ENCODE assay signal across 10 cellular contexts in the genomic region with DNA sequence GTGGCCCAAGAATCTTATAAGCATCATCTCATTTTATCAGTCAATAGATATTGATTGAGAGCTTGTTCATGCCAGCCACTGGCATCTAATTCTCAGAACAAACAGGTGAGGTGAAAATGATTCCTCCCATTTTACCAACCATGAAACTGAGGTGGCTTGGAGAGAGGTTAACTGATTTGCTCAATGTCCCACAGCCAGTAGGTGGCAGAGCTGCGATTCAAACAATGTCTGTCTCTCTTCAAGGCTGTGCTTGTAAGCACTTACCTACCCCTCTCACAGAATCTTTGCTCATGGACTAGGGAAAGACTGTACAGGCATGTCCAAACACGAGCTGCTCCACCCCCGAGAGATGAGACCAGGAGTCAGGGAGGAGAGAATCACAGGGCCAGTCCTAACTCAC. TPM values are rescaled to one million over a fixed set of nuclear protein-coding genes. Genes with fewer than 3 reads are reported as not detected.
A peak's percentile ranks its signal among the peaks of the same experiment; 100 is the strongest.
DNase-seq lines count a peak whose midpoint lies in the region; ATAC-seq and TF ChIP-seq lines count a peak whose summit lies in the region.
"Had no signal": no experiment of that assay in that cellular context is flagged by ENCODE, and none has a peak within 500 bp of the region (broad histone marks: within the 10 kb centered on the region; RNA-seq: fewer than 3 reads in every experiment).

No MANE protein-coding gene starts in this region.

- H4K5ac ChIP-seq in IMR-90 (ENCODE audit: low read depth, low read length), result no peak overlapping the region
- H4K5ac ChIP-seq in mesendoderm (ENCODE audit: low read length), result no peak overlapping the region

- POLR2A ChIA-PET in IMR-90 (lab: Charles Lee; ENCODE audit: unreplicated experiment), result no interaction called here
- POLR2A ChIA-PET in activated CD8-positive, alpha-beta T cell treated with anti-CD3 and anti-CD28 coated beads for 36 hours (lab: Charles Lee), result interaction anchor here (2.6 kb wide), 1 partner anchor 54 kb away, joined by 7 read pairs; no protein-coding TSS in a partner anchor

- H3K4me1 ChIP-seq in IMR-90 (ENCODE audit: control insufficient read depth, insufficient read depth, low read length) (no peaks in the 10 kb centered on the region), mesendoderm (ENCODE audit: control insufficient read depth, low read depth, low read length) (no peaks in the 10 kb centered on the region), gastroesophageal sphincter (no peaks in the 10 kb centered on the region)

- dilution Hi-C loops in IMR-90 (cut with HindIII; ENCODE audit: low sequenced_read_pairs, unreplicated experiment), result no loop called here

- H4K8ac ChIP-seq in IMR-90 (ENCODE audit: low read depth in 2 of 2, low read length in 2 of 2) (no peak overlapping the region), mesendoderm (ENCODE audit: low read depth, low read length) (no peak overlapping the region)

- no peak for ATAC-seq in activated CD8-positive, alpha-beta memory T cell treated with anti-CD3 and anti-CD28 coated beads, Interleukin-2, amount 10 ng/mL, durations not matched to agents 7 days and 5 days
- ATAC-seq in IMR-90 (ENCODE audit: low read depth) (no peak), GM19351 (IDR thresholded peaks at IDR 0.05; ENCODE audit: unreplicated experiment) (no peak), gastroesophageal sphincter (no peak)
- no peak for ATAC-seq in activated CD8-positive, alpha-beta T cell treated with anti-CD3 and anti-CD28 coated beads for 36 hours

- TF ChIP-seq EP300 in gastroesophageal sphincter (IDR thresholded peaks at IDR 0.05), result no peak

- H2AFZ ChIP-seq in IMR-90 (replicated peaks; ENCODE audit: low read length, poor library complexity), result no peak overlapping the region

- H3K18ac ChIP-seq in IMR-90 (ENCODE audit: low read depth, low read length) (no peak overlapping the region), mesendoderm (ENCODE audit: low read length) (no peak overlapping the region)

- no peak overlapping the region for H3K4me3 ChIP-seq in IMR-90 (ENCODE audit: insufficient read depth, low read depth, low read length)
- no peak overlapping the region for H3K4me3 ChIP-seq in mesendoderm (ENCODE audit: low read length)
- no peak overlapping the region for H3K4me3 ChIP-seq in gastroesophageal sphincter

- H3K9ac ChIP-seq in IMR-90 (ENCODE audit: low read depth, low read length), result no peak overlapping the region
- no peak overlapping the region for H3K9ac ChIP-seq in mesendoderm (ENCODE audit: low read length)

- no peaks in the 10 kb centered on the region for H3K9me1 ChIP-seq in IMR-90 (ENCODE audit: insufficient read depth, low read length)

- TF ChIP-seq RAD21 in IMR-90 (IDR thresholded peaks at IDR 0.05; ENCODE audit: low read length), result no peak

- H3K79me2 ChIP-seq in mesendoderm (ENCODE audit: control insufficient read depth, insufficient read depth, low read length), result no peaks in the 10 kb centered on the region

- peaks cover 6% of the 10 kb centered on the region for H3K27me3 ChIP-seq in IMR-90 (ENCODE audit: control insufficient read depth, insufficient read depth, low read length)
- no peaks in the 10 kb centered on the region for H3K27me3 ChIP-seq in mesendoderm (ENCODE audit: insufficient read depth, low read length, poor library complexity)
- H3K27me3 ChIP-seq in gastroesophageal sphincter, result peaks cover 57% of the 10 kb centered on the region

- H2BK5ac ChIP-seq in IMR-90 (ENCODE audit: low read depth, low read length, poor library complexity, severe bottlenecking), result no peak overlapping the region
- H2BK5ac ChIP-seq in mesendoderm (ENCODE audit: low read length), result no peak overlapping the region

- H3K23ac ChIP-seq in IMR-90 (ENCODE audit: low read depth, low read length) (no peak overlapping the region), mesendoderm (ENCODE audit: low read length) (no peak overlapping the region)

- no peaks in the 10 kb centered on the region for H3K9me3 ChIP-seq in IMR-90 (ENCODE audit: control insufficient read depth, insufficient read depth, low read length)
- no peaks in the 10 kb centered on the region for H3K9me3 ChIP-seq in gastroesophageal sphincter
- H3K9me3 ChIP-seq: neutrophil had no signal

- no peaks in the 10 kb centered on the region for H3K79me1 ChIP-seq in IMR-90 (ENCODE audit: low read depth in 1 of 2, low read length in 2 of 2)
- no peaks in the 10 kb centered on the region for H3K79me1 ChIP-seq in mesendoderm (ENCODE audit: low read length)

- intact Hi-C loops in IMR-90 (cut with micrococcal nuclease), result no loop called here
- intact Hi-C loops in activated CD8-positive, alpha-beta T cell treated with anti-CD3 and anti-CD28 coated beads for 36 hours (cut with micrococcal nuclease), result loop anchor here (5.0 kb wide), 1 partner anchor 56 kb away; no protein-coding TSS in a partner anchor

- no peak overlapping the region for H3K14ac ChIP-seq in IMR-90 (replicated peaks; ENCODE audit: low read depth, low read length)

- H2BK120ac ChIP-seq in IMR-90 (ENCODE audit: low read depth, low read length) (no peak overlapping the region), mesendoderm (ENCODE audit: low read depth, low read length) (no peak overlapping the region)

- no peak overlapping the region for H3K27ac ChIP-seq in IMR-90 (ENCODE audit: insufficient read depth, low read length)
- H3K27ac ChIP-seq in mesendoderm (ENCODE audit: low read depth, low read length), result no peak overlapping the region
- H3K27ac ChIP-seq in gastroesophageal sphincter, result no peak overlapping the region
- H3K27ac ChIP-seq: neutrophil had no signal

- peaks cover 34% of the 10 kb centered on the region for H3K27me3 Mint-ChIP-seq in activated CD8-positive, alpha-beta memory T cell treated with anti-CD3 and anti-CD28 coated beads, Interleukin-2, amount 10 ng/mL, durations not matched to agents 7 days and 5 days
- peaks cover 16% of the 10 kb centered on the region for H3K27me3 Mint-ChIP-seq in activated CD8-positive, alpha-beta T cell treated with anti-CD3 and anti-CD28 coated beads for 36 hours

- H3K4me2 ChIP-seq in IMR-90 (ENCODE audit: low read depth, low read length) (no peak overlapping the region), mesendoderm (ENCODE audit: low read length) (no peak overlapping the region)

- no CpG with 5 or more reads among the region's 3 CpGs for WGBS in IMR-90 (ENCODE audit: extremely low coverage in 2 of 2, insufficient read length in 1 of 2), 2 experiments
- WGBS in mesendoderm (ENCODE audit: extremely low coverage, insufficient coverage, low lambda C conversion rate), result no CpG with 5 or more reads among the region's 3 CpGs
- 19 to 66% methylated on average over 3 of the region's 3 CpGs for WGBS in gastroesophageal sphincter (ENCODE audit: low coverage in 1 of 2), 2 donors

- H4K91ac ChIP-seq in IMR-90 (ENCODE audit: insufficient read depth, low read depth, low read length), result no peak overlapping the region

- peak; percentile 51 for DNase-seq in activated CD8-positive, alpha-beta memory T cell treated with anti-CD3 and anti-CD28 coated beads, Interleukin-2, amount 10 ng/mL, durations not matched to agents 7 days and 5 days
- DNase-seq in activated CD8-positive, alpha-beta memory T cell treated with anti-CD3 and anti-CD28 coated beads for 24 hours, result no peak
- DNase-seq in IMR-90 (peak; percentile 13), mesendoderm (peak; percentile 57)
- DNase-seq in activated CD8-positive, alpha-beta T cell treated with anti-CD3 and anti-CD28 coated beads for 36 hours, result peak; percentile 59
- no peak for DNase-seq in effector CD8-positive, alpha-beta T cell (lab: John Stamatoyannopoulos, UW)
- DNase-seq: activated T-cell treated with anti-CD3 and anti-CD28 coated beads, Interleukin-2, amount 50 U/mL, for 4 hours had no signal

- H3K36me3 ChIP-seq in IMR-90 (ENCODE audit: control insufficient read depth, insufficient read depth, low read length) (no peaks in the 10 kb centered on the region), mesendoderm (ENCODE audit: control insufficient read depth, insufficient read depth, low read length) (no peaks in the 10 kb centered on the region), gastroesophageal sphincter (no peaks in the 10 kb centered on the region)
- H3K36me3 ChIP-seq: neutrophil had no signal

- H3K56ac ChIP-seq in IMR-90 (ENCODE audit: extremely low read depth, insufficient read depth, low read length), result no peak overlapping the region
- no peak overlapping the region for H3K56ac ChIP-seq in mesendoderm (ENCODE audit: low read length)

- TF ChIP-seq CTCF in IMR-90 (conservative IDR thresholded peaks at IDR 0.05; ENCODE audit: low read depth, low read length), result peak; percentile 31
- peak; percentile 44 for TF ChIP-seq CTCF in activated CD8-positive, alpha-beta T cell treated with anti-CD3 and anti-CD28 coated beads for 36 hours (IDR thresholded peaks at IDR 0.05)
- TF ChIP-seq CTCF in gastroesophageal sphincter (IDR thresholded peaks at IDR 0.05), result no peak

- CTCF ChIA-PET in activated CD8-positive, alpha-beta memory T cell treated with anti-CD3 and anti-CD28 coated beads, Interleukin-2, amount 10 ng/mL, durations not matched to agents 7 days and 5 days (lab: Charles Lee), result interaction anchor here (1.0 to 5.2 kb wide), 6 partner anchors 9 to 60 kb away, joined by 3 to 46 read pairs (median 6); no protein-coding TSS in a partner anchor
- CTCF ChIA-PET in IMR-90 (lab: Yijun Ruan, JAX), result no interaction called here
- CTCF ChIA-PET in activated CD8-positive, alpha-beta T cell treated with anti-CD3 and anti-CD28 coated beads for 36 hours (lab: Charles Lee), result interaction anchor here (0.7 to 6.1 kb wide), 18 partner anchors 8 to 409 kb away, joined by 3 to 128 read pairs (median 4); no protein-coding TSS in a partner anchor

- no peak overlapping the region for H2AK9ac ChIP-seq in IMR-90 (replicated peaks; ENCODE audit: low read depth, low read length, poor library complexity)

- H2AK5ac ChIP-seq in IMR-90 (ENCODE audit: low read depth, low read length) (no peak overlapping the region), mesendoderm (ENCODE audit: low read length) (no peak overlapping the region)

- H3K27ac Mint-ChIP-seq in activated CD8-positive, alpha-beta memory T cell treated with anti-CD3 and anti-CD28 coated beads, Interleukin-2, amount 10 ng/mL, durations not matched to agents 7 days and 5 days, result no peak overlapping the region
- no peak overlapping the region for H3K27ac Mint-ChIP-seq in activated CD8-positive, alpha-beta T cell treated with anti-CD3 and anti-CD28 coated beads for 36 hours

- no peaks in the 10 kb centered on the region for H3K9me3 Mint-ChIP-seq in activated CD8-positive, alpha-beta memory T cell treated with anti-CD3 and anti-CD28 coated beads, Interleukin-2, amount 10 ng/mL, durations not matched to agents 7 days and 5 days (ENCODE audit: low read depth)
- no peaks in the 10 kb centered on the region for H3K9me3 Mint-ChIP-seq in activated CD8-positive, alpha-beta T cell treated with anti-CD3 and anti-CD28 coated beads for 36 hours
- H3K9me3 Mint-ChIP-seq: activated T-cell treated with anti-CD3 and anti-CD28 coated beads, Interleukin-2, amount 50 U/mL, for 4 hours had no signal

- in situ Hi-C loops in IMR-90 (cut with MboI; ENCODE audit: low sequenced_read_pairs), result no loop called here

- no peaks in the 10 kb centered on the region for H4K20me1 ChIP-seq in IMR-90 (ENCODE audit: insufficient read depth, low read length)

- no TSS peak for BruUV-seq in IMR-90 (replicated peaks; lab: Mats Ljungman, UMichigan)

- TF ChIP-seq POLR2A in IMR-90 (IDR thresholded peaks at IDR 0.05; ENCODE audit: low read depth, low read length) (no peak), gastroesophageal sphincter (IDR thresholded peaks at IDR 0.05) (no peak)

- no peak overlapping the region for H2BK15ac ChIP-seq in IMR-90 (ENCODE audit: low read depth, low read length)
- H2BK15ac ChIP-seq in mesendoderm (replicated peaks; ENCODE audit: low read depth), result no peak overlapping the region

- no peak overlapping the region for H3K4me3 Mint-ChIP-seq in activated CD8-positive, alpha-beta memory T cell treated with anti-CD3 and anti-CD28 coated beads, Interleukin-2, amount 10 ng/mL, durations not matched to agents 7 days and 5 days
- H3K4me3 Mint-ChIP-seq in activated CD8-positive, alpha-beta T cell treated with anti-CD3 and anti-CD28 coated beads for 36 hours, result no peak overlapping the region
- H3K4me3 Mint-ChIP-seq: activated T-cell treated with anti-CD3 and anti-CD28 coated beads, Interleukin-2, amount 50 U/mL, for 4 hours had no signal

- no peak overlapping the region for H3K4ac ChIP-seq in IMR-90 (ENCODE audit: low read depth, low read length)
- no peak overlapping the region for H3K4ac ChIP-seq in mesendoderm (ENCODE audit: low read depth, low read length)

- H2BK20ac ChIP-seq in IMR-90 (ENCODE audit: low read depth, low read length), result no peak overlapping the region

- H3K36me3 Mint-ChIP-seq in activated CD8-positive, alpha-beta memory T cell treated with anti-CD3 and anti-CD28 coated beads, Interleukin-2, amount 10 ng/mL, durations not matched to agents 7 days and 5 days, result no peaks in the 10 kb centered on the region
- H3K36me3 Mint-ChIP-seq in activated CD8-positive, alpha-beta T cell treated with anti-CD3 and anti-CD28 coated beads for 36 hours (ENCODE audit: low read depth), result no peaks in the 10 kb centered on the region

- no peaks in the 10 kb centered on the region for H3K4me1 Mint-ChIP-seq in activated CD8-positive, alpha-beta memory T cell treated with anti-CD3 and anti-CD28 coated beads, Interleukin-2, amount 10 ng/mL, durations not matched to agents 7 days and 5 days
- no peaks in the 10 kb centered on the region for H3K4me1 Mint-ChIP-seq in activated CD8-positive, alpha-beta T cell treated with anti-CD3 and anti-CD28 coated beads for 36 hours (ENCODE audit: low read depth)

RNA-seq across cellular contexts. Expression of a gene that starts 21.5 kb away (rescaled TPM):
- total RNA-seq in activated CD8-positive, alpha-beta memory T cell treated with anti-CD3 and anti-CD28 coated beads, Interleukin-2, amount 10 ng/mL, durations not matched to agents 7 days and 5 days, result not detected
- not detected in 2 replicates for total RNA-seq in IMR-90 (2012; rRNA removed)
- polyA plus RNA-seq in IMR-90 (2012; rRNA removed), result not detected in 2 replicates
- not detected in 2 replicates for polyA plus RNA-seq in IMR-90 (2012; cell fraction: cytosol; rRNA removed)
- polyA plus RNA-seq in IMR-90 (2012; cell fraction: nucleus; rRNA removed; ENCODE audit: low replicate concordance), result not detected in 2 replicates
- total RNA-seq in activated CD8-positive, alpha-beta T cell treated with anti-CD3 and anti-CD28 coated beads for 36 hours, result not detected
- polyA plus RNA-seq in mesendoderm (2013, experiment 1 of 2), result not detected
- polyA plus RNA-seq in mesendoderm (2013, experiment 2 of 2), result not detected
- total RNA-seq in gastroesophageal sphincter, result not detected
- total RNA-seq: activated T-cell treated with anti-CD3 and anti-CD28 coated beads, Interleukin-2, amount 50 U/mL, for 4 hours had no signal

Comparison
In these comparisons a context has a peak if more than half of its experiments do, and no peak if none do; other contexts are left out.
1. DNase-seq: peak in activated CD8-positive, alpha-beta memory T cell treated with anti-CD3 and anti-CD28 coated beads, Interleukin-2, amount 10 ng/mL, durations not matched to agents 7 days and 5 days (single experiment), IMR-90 (single experiment), activated CD8-positive, alpha-beta T cell treated with anti-CD3 and anti-CD28 coated beads for 36 hours (single experiment) and mesendoderm (single experiment); none in activated CD8-positive, alpha-beta memory T cell treated with anti-CD3 and anti-CD28 coated beads for 24 hours (single experiment) and effector CD8-positive, alpha-beta T cell (single experiment).
2. CTCF ChIP-seq: peak in IMR-90 (single experiment) and activated CD8-positive, alpha-beta T cell treated with anti-CD3 and anti-CD28 coated beads for 36 hours (single experiment); none in gastroesophageal sphincter (0 of 4).